8 cellular contexts compared by ENCODE assay signal in the genomic region with DNA sequence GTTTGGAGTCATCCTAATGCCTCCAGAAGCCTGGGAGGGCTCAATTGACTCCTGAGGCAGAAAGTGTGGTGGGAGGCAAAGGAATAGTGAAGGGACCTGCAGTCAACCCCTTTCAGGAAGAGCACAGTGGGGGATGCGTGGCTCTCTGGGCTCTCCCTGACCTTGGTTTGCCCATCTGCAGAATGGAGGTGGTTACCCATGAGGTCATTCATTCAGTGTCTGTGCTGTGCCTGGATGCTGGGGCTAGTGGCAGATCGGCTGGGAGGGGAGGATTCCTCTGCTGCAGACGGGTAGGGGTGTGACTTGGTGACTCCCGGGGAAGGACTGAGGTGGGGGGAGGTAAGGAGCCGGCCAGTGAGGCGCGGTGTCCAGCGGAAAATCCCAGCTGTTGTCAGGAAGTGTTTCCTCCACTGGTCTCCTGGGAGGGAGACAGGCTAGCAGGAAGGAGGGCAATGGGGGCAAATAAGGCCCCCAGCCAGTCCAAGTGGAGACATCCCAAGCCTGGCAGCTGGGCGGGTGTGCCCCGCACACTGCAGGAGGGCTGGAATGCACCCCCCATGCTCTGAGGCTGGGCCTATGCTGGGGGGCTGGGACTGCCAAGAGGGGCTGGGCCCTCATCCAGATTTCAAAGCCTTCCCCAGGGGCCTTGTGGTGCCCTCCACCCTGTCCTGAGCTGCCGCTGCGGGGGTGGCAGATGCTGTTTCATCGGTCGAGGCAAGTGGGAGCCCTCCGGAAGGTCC. TPM values are rescaled to one million over a fixed set of nuclear protein-coding genes. Genes with fewer than 3 reads are reported as not detected.
DNase-seq lines count a peak whose midpoint lies in the region; ATAC-seq and TF ChIP-seq lines count a peak whose summit lies in the region.

No MANE protein-coding gene starts in this region.

- no peak for DNase-seq in HCT116 (ENCODE audit: low read depth, low spot score)
- DNase-seq in right atrium auricular region (ENCODE audit: low spot score): peak; percentile 86
- no peak for DNase-seq in smooth muscle cell (lab: John Stamatoyannopoulos, UW; ENCODE audit: unreplicated experiment)
- no peak for DNase-seq in COLO829 (ENCODE audit: low spot score)

- peak; percentile 28 for ATAC-seq in HCT116
- no peak for ATAC-seq in HG03095 (IDR thresholded peaks at IDR 0.05; ENCODE audit: unreplicated experiment)
- no peak for ATAC-seq in GM18520 (IDR thresholded peaks at IDR 0.05; ENCODE audit: unreplicated experiment)
- no peak for ATAC-seq in GM18873 (IDR thresholded peaks at IDR 0.05; ENCODE audit: low FRiP score, unreplicated experiment)

- H3K9me3 ChIP-seq in HCT116 (ENCODE audit: control insufficient read depth in 1 of 2, insufficient read depth in 1 of 2, low read depth in 1 of 2, low read length in 2 of 2) (no peaks in the 10 kb centered on the region), right atrium auricular region (no peaks in the 10 kb centered on the region), smooth muscle cell (replicated peaks; ENCODE audit: low read depth) (no peaks in the 10 kb centered on the region)

- WGBS in smooth muscle cell (ENCODE audit: low lambda C conversion rate): 18% methylated on average over 14 of the region's 15 CpGs

- TF ChIP-seq POLR2A in HCT116 (IDR thresholded peaks at IDR 0.05; ENCODE audit: borderline replicate concordance, extremely low read depth, insufficient read depth, insufficient read length): no peak

- H3K36me3 ChIP-seq in HCT116 (ENCODE audit: control insufficient read depth in 1 of 2, insufficient read depth in 2 of 2, low read length in 2 of 2) (no peaks in the 10 kb centered on the region), right atrium auricular region (no peaks in the 10 kb centered on the region), smooth muscle cell (ENCODE audit: low read depth) (no peaks in the 10 kb centered on the region)

- peak overlapping the region; percentile 55 for H3K9ac ChIP-seq in HCT116 (ENCODE audit: low read length)
- peak overlapping the region; percentile 71 for H3K9ac ChIP-seq in smooth muscle cell (ENCODE audit: low read depth)

- BruUV-seq in HCT116 (replicated peaks; lab: Mats Ljungman, UMichigan): no TSS peak

- H3K4me2 ChIP-seq in HCT116 (ENCODE audit: low read length) (peak overlapping the region; percentile 76), smooth muscle cell (peak overlapping the region; percentile 83)

- TF ChIP-seq CTCF in HCT116 (IDR thresholded peaks at IDR 0.05 in 2 of 3, conservative IDR thresholded peaks at IDR 0.05 in 1 of 3; ENCODE audit: borderline replicate concordance in 1 of 3, insufficient read depth in 1 of 3, low read depth in 2 of 3, low read length in 2 of 3) (no peak), WI38 (IDR thresholded peaks at IDR 0.05; ENCODE audit: low read depth, low read length) (no peak), right atrium auricular region (IDR thresholded peaks at IDR 0.05) (no peak), smooth muscle cell (IDR thresholded peaks at IDR 0.05; ENCODE audit: borderline replicate concordance, insufficient read depth, poor library complexity, severe bottlenecking) (no peak)

- H4K20me1 ChIP-seq in HCT116 (ENCODE audit: insufficient read depth): no peaks in the 10 kb centered on the region
- peaks cover 85% of the 10 kb centered on the region for H4K20me1 ChIP-seq in smooth muscle cell (ENCODE audit: low read depth)

- H3K4me3 ChIP-seq in HCT116 (replicated peaks in 1 of 2; ENCODE audit: low read depth in 1 of 2, low read length in 2 of 2) (peak overlapping the region; percentile 42 to 56), WI38 (ENCODE audit: low read depth, low read length) (peak overlapping the region; percentile 57), right atrium auricular region (peak overlapping the region; percentile 17 to 40), smooth muscle cell (peak overlapping the region; percentile 22)

- H3K79me2 ChIP-seq in HCT116 (ENCODE audit: insufficient read depth, low read length) (peaks cover 92% of the 10 kb centered on the region), smooth muscle cell (ENCODE audit: low read depth) (peaks cover 86% of the 10 kb centered on the region)

- H3F3A ChIP-seq in smooth muscle cell (ENCODE audit: low read depth): peaks cover 43% of the 10 kb centered on the region

- RAD21 ChIA-PET in HCT116 (lab: Charles Lee; ENCODE audit: low non-redundant PET in 1 of 2, low total read pairs in 2 of 2, uncharacterized antibody in 2 of 2, unreplicated experiment in 2 of 2): interaction anchor here in 1 of 2 experiments (1.4 kb wide), 1 partner anchor 106 kb away, joined by 3 read pairs; no protein-coding TSS in a partner anchor

- H3K4me1 ChIP-seq in HCT116 (ENCODE audit: control insufficient read depth in 1 of 2, insufficient read depth in 2 of 2, low read length in 2 of 2) (peaks cover 83 to 98% of the 10 kb centered on the region in 2 experiments), right atrium auricular region (peaks cover 0 to 100% of the 10 kb centered on the region in 2 donors), smooth muscle cell (ENCODE audit: low read depth) (peaks cover 65% of the 10 kb centered on the region)

- no peak for TF ChIP-seq RAD21 in HCT116 (IDR thresholded peaks at IDR 0.05; ENCODE audit: low read depth)

- no peaks in the 10 kb centered on the region for H3K9me2 ChIP-seq in HCT116 (ENCODE audit: insufficient read depth)

- CTCF ChIA-PET in HCT116 (lab: Charles Lee): interaction anchor here (1.0 to 2.4 kb wide), 7 partner anchors 11 to 26 kb away, joined by 3 to 12 read pairs (median 9); partner anchors contain the start of gene CXXC5

- H3K27ac ChIP-seq in HCT116 (ENCODE audit: low read depth, low read length) (peak overlapping the region; percentile 97), right atrium auricular region (peak overlapping the region; percentile 94 to 97), smooth muscle cell (ENCODE audit: low read depth) (peak overlapping the region; percentile 99)

- intact Hi-C loops in HCT116 (cut with micrococcal nuclease): no loop called here

- H2AFZ ChIP-seq in HCT116 (ENCODE audit: low read depth, low read length, poor library complexity, severe bottlenecking) (no peak overlapping the region), smooth muscle cell (ENCODE audit: low read depth) (no peak overlapping the region)

- H3K27me3 ChIP-seq in HCT116 (ENCODE audit: insufficient read depth, low read length): no peaks in the 10 kb centered on the region
- H3K27me3 ChIP-seq in right atrium auricular region: no peaks in the 10 kb centered on the region
- no peaks in the 10 kb centered on the region for H3K27me3 ChIP-seq in smooth muscle cell (ENCODE audit: low read depth)

- POLR2A ChIA-PET in HCT116 (lab: Charles Lee): interaction anchor here (1.6 to 4.8 kb wide), 2 partner anchors 8 to 11 kb away, joined by 4 to 36 read pairs; partner anchors contain the start of gene CXXC5

TF ChIP-seq in HCT116, 20 proteins besides CTCF, POLR2A, EP300 and RAD21 (continues in another document):
- no peak for TF ChIP-seq POLR2AphosphoS5 (IDR thresholded peaks at IDR 0.05; ENCODE audit: low read depth, low read length)
- TF ChIP-seq SRF (IDR thresholded peaks at IDR 0.05; ENCODE audit: low read depth): no peak
- TF ChIP-seq ELF1 (IDR thresholded peaks at IDR 0.05; ENCODE audit: borderline replicate concordance, low read depth): no peak
- no peak for TF ChIP-seq FOSL1 (IDR thresholded peaks at IDR 0.05; ENCODE audit: low read depth)
- no peak for TF ChIP-seq REST (IDR thresholded peaks at IDR 0.05; ENCODE audit: low read depth)
- TF ChIP-seq ZBTB33 (IDR thresholded peaks at IDR 0.05; ENCODE audit: extremely low read depth, insufficient replicate concordance, low read length): no peak

RNA-seq across cellular contexts. Expression of gene CXXC5, which starts 10.9 kb away (rescaled TPM):
- total RNA-seq in HCT116 (2021; ENCODE audit: unreplicated experiment) (43.1 TPM), right atrium auricular region (10 to 100 TPM; 57.9 to 59.5 TPM), smooth muscle cell (85.5 and 103 TPM in 2 replicates)
- 34.4 and 46.2 TPM in 2 replicates for polyA plus RNA-seq in HCT116 (2012)
- 139 and 175 TPM in 2 replicates for polyA plus RNA-seq in smooth muscle cell
